Comparison of ENCODE assay signal across 8 cellular contexts in genomic region chr6:166253277-166254229, GRCh38. TPM values are rescaled to one million over a fixed set of nuclear protein-coding genes. Genes with fewer than 3 reads are reported as not detected.
DNase-seq lines count a peak whose midpoint lies in the region; ATAC-seq and TF ChIP-seq lines count a peak whose summit lies in the region.

No MANE protein-coding gene starts in this region.

- H3K27me3 ChIP-seq in CD4-positive, alpha-beta T cell (ENCODE audit: control insufficient read depth, insufficient read depth, low read length), result peaks cover 26% of the 10 kb centered on the region
- H3K27me3 ChIP-seq in iPS-15b (ENCODE audit: control insufficient read depth, insufficient read depth, low read length), result peaks cover 68% of the 10 kb centered on the region

- intact Hi-C loops in CD4-positive, alpha-beta T cell (cut with DNase I, micrococcal nuclease), result no loop called here

- H3K9me3 Mint-ChIP-seq in CD4-positive, alpha-beta T cell, result no peaks in the 10 kb centered on the region
- H3K9me3 Mint-ChIP-seq in activated T-helper 17 cell treated with anti-CD3 and anti-CD28 coated beads, Interleukin-2, amount 50 U/mL, for 72 hours, result no peaks in the 10 kb centered on the region

- H3K27ac Mint-ChIP-seq in CD4-positive, alpha-beta T cell, result no peak overlapping the region
- H3K27ac Mint-ChIP-seq in activated T-helper 17 cell treated with anti-CD3 and anti-CD28 coated beads, Interleukin-2, amount 50 U/mL, for 72 hours, result no peak overlapping the region

- peaks cover 13% of the 10 kb centered on the region for H3K4me1 Mint-ChIP-seq in CD4-positive, alpha-beta T cell (ENCODE audit: low read depth)
- H3K4me1 Mint-ChIP-seq in activated T-helper 17 cell treated with anti-CD3 and anti-CD28 coated beads, Interleukin-2, amount 50 U/mL, for 72 hours, result peaks cover 8% of the 10 kb centered on the region

- no peaks in the 10 kb centered on the region for H3K4me1 ChIP-seq in iPS-15b (ENCODE audit: control insufficient read depth, insufficient read depth, low read length)

- no peak for TF ChIP-seq CTCF in CD4-positive, alpha-beta T cell (IDR thresholded peaks at IDR 0.05)

- CTCF ChIA-PET in CD4-positive, alpha-beta T cell (lab: Charles Lee), result no interaction called here

- peaks cover 64% of the 10 kb centered on the region for H3K27me3 Mint-ChIP-seq in CD4-positive, alpha-beta T cell
- H3K27me3 Mint-ChIP-seq in activated T-helper 17 cell treated with anti-CD3 and anti-CD28 coated beads, Interleukin-2, amount 50 U/mL, for 72 hours, result peaks cover 33% of the 10 kb centered on the region

- peak in 2 of 10 experiments; percentile 45 to 57 for DNase-seq in CD4-positive, alpha-beta T cell
- DNase-seq in stimulated activated CD4-positive, alpha-beta T cell treated with anti-CD3 and anti-CD28 coated beads, Interleukin-2, amount 100 ng/mL, for 24 hours, result peak; percentile 48 to 61
- DNase-seq in SK-N-DZ (ENCODE audit: low spot score), result no peak
- DNase-seq in activated CD4-positive, CD25-positive, alpha-beta regulatory T cell (lab: John Stamatoyannopoulos, UW), result no peak

- no peaks in the 10 kb centered on the region for H3K36me3 Mint-ChIP-seq in CD4-positive, alpha-beta T cell (ENCODE audit: low read depth)
- H3K36me3 Mint-ChIP-seq in activated T-helper 17 cell treated with anti-CD3 and anti-CD28 coated beads, Interleukin-2, amount 50 U/mL, for 72 hours (ENCODE audit: low read depth), result no peaks in the 10 kb centered on the region

- H3K9ac ChIP-seq in iPS-15b (ENCODE audit: low read depth, low read length), result no peak overlapping the region

- no peak overlapping the region for H3K27ac ChIP-seq in CD4-positive, alpha-beta T cell (ENCODE audit: low read depth, low read length)

- POLR2A ChIA-PET in CD4-positive, alpha-beta T cell (lab: Charles Lee), result interaction anchor here (0.9 to 1.2 kb wide), 2 partner anchors 128 to 373 kb away, joined by 3 read pairs; partner anchors contain the start of gene RPS6KA2

- H3K36me3 ChIP-seq in iPS-15b (ENCODE audit: control insufficient read depth, insufficient read depth, low read length), result no peaks in the 10 kb centered on the region

- H3K9me3 ChIP-seq in CD4-positive, alpha-beta T cell (ENCODE audit: control insufficient read depth, low read length), result no peaks in the 10 kb centered on the region
- H3K9me3 ChIP-seq in iPS-15b (ENCODE audit: control insufficient read depth, insufficient read depth, low read length), result no peaks in the 10 kb centered on the region

- peak overlapping the region; percentile 37 for H3K4me3 ChIP-seq in iPS-15b (ENCODE audit: low read depth, low read length)

- no peak for ATAC-seq in CD4-positive, alpha-beta T cell (ENCODE audit: poor library complexity)
- ATAC-seq in HG03159 (IDR thresholded peaks at IDR 0.05; ENCODE audit: unreplicated experiment) (peak; percentile 58), GM19395 (IDR thresholded peaks at IDR 0.05; ENCODE audit: unreplicated experiment) (no peak)
- ATAC-seq in activated T-helper 17 cell treated with anti-CD3 and anti-CD28 coated beads, Interleukin-2, amount 50 U/mL, for 72 hours (replicated peaks), result no peak

- peak overlapping the region; percentile 58 for H3K4me3 Mint-ChIP-seq in CD4-positive, alpha-beta T cell
- peak overlapping the region; percentile 33 for H3K4me3 Mint-ChIP-seq in activated T-helper 17 cell treated with anti-CD3 and anti-CD28 coated beads, Interleukin-2, amount 50 U/mL, for 72 hours

RNA-seq across cellular contexts. Expression of gene PRR18, which starts 54.6 kb away (rescaled TPM):
- not detected for total RNA-seq in CD4-positive, alpha-beta T cell
- total RNA-seq in activated T-helper 17 cell treated with anti-CD3 and anti-CD28 coated beads, Interleukin-2, amount 50 U/mL, for 72 hours, result not detected
- 0.06 TPM in 1 of 2 replicates, not detected in the other for polyA plus RNA-seq in SK-N-DZ (2014; cell fraction: cytosol; rRNA removed)
- polyA plus RNA-seq in SK-N-DZ (2014; cell fraction: nucleus; rRNA removed), result not detected in 2 replicates

Comparison
In these comparisons a context has a peak if more than half of its experiments do, and no peak if none do; other contexts are left out.
1. DNase-seq: peak in stimulated activated CD4-positive, alpha-beta T cell treated with anti-CD3 and anti-CD28 coated beads, Interleukin-2, amount 100 ng/mL, for 24 hours (2 of 2); none in SK-N-DZ (single experiment) and activated CD4-positive, CD25-positive, alpha-beta regulatory T cell (0 of 4).